In genomic region chr13:110637747-110638146, GRCh38 we compare ENCODE assay signal across 25 cellular contexts. TPM values are rescaled to one million over a fixed set of nuclear protein-coding genes. Genes with fewer than 3 reads are reported as not detected.
DNase-seq lines count a peak whose midpoint lies in the region; ATAC-seq and TF ChIP-seq lines count a peak whose summit lies in the region.
"Had no signal": no experiment of that assay in that cellular context is flagged by ENCODE, and none has a peak within 500 bp of the region (broad histone marks: within the 10 kb centered on the region; RNA-seq: fewer than 3 reads in every experiment).

No MANE protein-coding gene starts in this region.

- H3K4me3 ChIP-seq in ovary: no peak overlapping the region
- H3K4me3 ChIP-seq: adrenal gland; BLaER1 treated with 17β-estradiol and CSF1 and Interleukin-3, amounts not matched to agents 10 nM and 100 nM; right atrium auricular region; smooth muscle cell; thyroid gland; vagina had no signal

- no peaks in the 10 kb centered on the region for H3K27me3 ChIP-seq in ovary
- H3K27me3 ChIP-seq: adrenal gland; BLaER1 treated with 17β-estradiol and CSF1 and Interleukin-3, amounts not matched to agents 10 nM and 100 nM; right atrium auricular region; thyroid gland; vagina had no signal

- WGBS in ovary, 3 donors: 76 to 87% (median 76%) methylated on average over 6 of the region's 6 CpGs

- DNase-seq in AG20443 (ENCODE audit: low spot score): peak; percentile 16
- peak; percentile 56 for DNase-seq in DMS153 (lab: John Stamatoyannopoulos, UW)
- peak; percentile 89 for DNase-seq in NCI-H774 (lab: John Stamatoyannopoulos, UW)
- no peak for DNase-seq in left lobe of liver (ENCODE audit: low spot score)
- DNase-seq in ovary: no peak
- no peak for DNase-seq in stimulated activated CD4-positive, alpha-beta T cell treated with anti-CD3 and anti-CD28 coated beads, Interleukin-4, amount 100 ng/mL, for 4 hours
- DNase-seq: activated CD8-positive, alpha-beta memory T cell treated with anti-CD3 and anti-CD28 coated beads, Interleukin-2, amount 50 U/mL, for 48 hours; activated CD8-positive, alpha-beta T cell treated with anti-CD3 and anti-CD28 coated beads for 36 hours; activated naive CD4-positive, alpha-beta T cell treated with anti-CD3 and anti-CD28 coated beads, Interleukin-2, amount 10 ng/mL, durations not matched to agents 7 days and 5 days; central memory CD4-positive, alpha-beta T cell; IMR-90; mesenchymal stem cell; NCI-H1092; NCI-H187 treated with DMSO at 0.1 percent for 48 hours; NCI-H345; NCI-H748 treated with DMSO at 0.1 percent for 48 hours; T-helper 2 cell; thyroid gland had no signal

- TF ChIP-seq POLR2A in ovary (IDR thresholded peaks at IDR 0.05): no peak

- TF ChIP-seq EP300 in ovary (IDR thresholded peaks at IDR 0.05): no peak

- intact Hi-C loops in ovary (cut with DNase I): loop anchor here in 1 of 4 donors (10.0 kb wide), 1 partner anchor 67 kb away; the partner anchor contains the start of gene CARS2

- no peak for TF ChIP-seq CTCF in ovary (IDR thresholded peaks at IDR 0.05)

- no peaks in the 10 kb centered on the region for H3K9me3 ChIP-seq in ovary
- H3K9me3 ChIP-seq: adrenal gland; BLaER1 treated with 17β-estradiol and CSF1 and Interleukin-3, amounts not matched to agents 10 nM and 100 nM; right atrium auricular region; thyroid gland; vagina had no signal

- peaks cover 5% of the 10 kb centered on the region for H3K4me1 ChIP-seq in ovary (ENCODE audit: insufficient read depth)
- H3K4me1 ChIP-seq: thyroid gland had no signal

- H3K36me3 ChIP-seq in ovary: no peaks in the 10 kb centered on the region

- ATAC-seq in left lobe of liver: peak; percentile 4
- ATAC-seq in HG02840 (IDR thresholded peaks at IDR 0.05; ENCODE audit: low FRiP score, unreplicated experiment): no peak
- ATAC-seq: activated CD8-positive, alpha-beta T cell treated with anti-CD3 and anti-CD28 coated beads for 36 hours had no signal

- no peak overlapping the region for H3K27ac ChIP-seq in ovary
- H3K27ac ChIP-seq: adrenal gland; BLaER1 treated with 17β-estradiol and CSF1 and Interleukin-3, amounts not matched to agents 10 nM and 100 nM; parathyroid adenoma; right atrium auricular region; thyroid gland; vagina had no signal

RNA-seq across cellular contexts. Expression of gene NAXD, which starts 22.4 kb away (rescaled TPM):
- total RNA-seq in left lobe of liver (34.4 TPM), ovary (10 to 100 TPM; 38.1 to 67.1 (median 56.9) TPM)
- 10 to 100 TPM; 28.4 to 48.5 TPM for polyA plus RNA-seq in ovary

Comparison
In these comparisons a context has a peak if more than half of its experiments do, and no peak if none do; other contexts are left out.
1. DNase-seq: peak in AG20443 (single experiment), DMS153 (single experiment) and NCI-H774 (single experiment); none in left lobe of liver (single experiment), ovary (0 of 5) and stimulated activated CD4-positive, alpha-beta T cell treated with anti-CD3 and anti-CD28 coated beads, Interleukin-4, amount 100 ng/mL, for 4 hours (0 of 2).